Comparison of ENCODE assay signal across 20 cellular contexts in the genomic region with DNA sequence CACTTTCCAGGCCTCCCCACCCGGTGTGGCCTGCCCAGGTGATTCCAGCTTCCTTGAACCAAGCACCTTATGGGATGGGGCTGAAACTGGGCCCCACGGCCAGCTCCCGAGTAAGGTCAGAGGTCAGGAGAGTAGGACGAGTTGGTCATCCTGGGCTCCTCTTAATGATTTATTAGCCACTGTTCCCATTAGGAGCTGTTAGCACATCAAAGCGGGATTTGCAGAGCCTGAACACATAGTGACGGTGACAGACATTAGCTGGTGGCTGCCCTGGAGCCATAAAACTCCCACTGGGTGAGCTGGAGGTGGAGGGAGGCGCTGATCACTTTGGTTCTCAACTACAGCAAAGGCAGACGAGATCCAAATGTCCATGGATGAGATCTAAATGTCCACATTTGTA. TPM values are rescaled to one million over a fixed set of nuclear protein-coding genes. Genes with fewer than 3 reads are reported as not detected.
A peak's percentile ranks its signal among the peaks of the same experiment; 100 is the strongest.
DNase-seq lines count a peak whose midpoint lies in the region; ATAC-seq, FAIRE-seq and TF ChIP-seq lines count a peak whose summit lies in the region.
"Had no signal": no experiment of that assay in that cellular context is flagged by ENCODE, and none has a peak within 500 bp of the region (broad histone marks: within the 10 kb centered on the region; RNA-seq: fewer than 3 reads in every experiment).

No MANE protein-coding gene starts in this region.

- peaks cover 15% of the 10 kb centered on the region for H3K27me3 Mint-ChIP-seq in neural progenitor cell (ENCODE audit: insufficient read depth, low read depth)

- H2BK5ac ChIP-seq in mesenchymal stem cell (ENCODE audit: low read depth, low read length, poor library complexity, severe bottlenecking), result no peak overlapping the region

- H3K9ac ChIP-seq in mesenchymal stem cell (ENCODE audit: low read length) (no peak overlapping the region), neural progenitor cell (no peak overlapping the region)
- H3K9ac ChIP-seq: BLaER1 treated with 17β-estradiol and CSF1 and Interleukin-3, amounts not matched to agents 10 nM and 100 nM had no signal

- no peak overlapping the region for H3K4me3 Mint-ChIP-seq in neural progenitor cell
- H3K4me3 Mint-ChIP-seq: CD8-positive, alpha-beta T cell; H9 had no signal

- H3K79me1 ChIP-seq in mesenchymal stem cell (replicated peaks; ENCODE audit: low read length, poor library complexity, severe bottlenecking), result peaks cover 19% of the 10 kb centered on the region

- no peak overlapping the region for H2BK120ac ChIP-seq in mesenchymal stem cell (ENCODE audit: low read depth, low read length)

- no peaks in the 10 kb centered on the region for H3K79me2 ChIP-seq in neural progenitor cell (ENCODE audit: low read depth)

- no peaks in the 10 kb centered on the region for H3K27me3 ChIP-seq in WERI-Rb-1 (ENCODE audit: insufficient read depth, low read depth, severe bottlenecking)
- H3K27me3 ChIP-seq in mesenchymal stem cell (ENCODE audit: control insufficient read depth in 1 of 2, insufficient read depth in 1 of 2, low read length in 2 of 2), result no peaks in the 10 kb centered on the region
- H3K27me3 ChIP-seq in neural progenitor cell, result no peaks in the 10 kb centered on the region
- H3K27me3 ChIP-seq: BLaER1 treated with 17β-estradiol and CSF1 and Interleukin-3, amounts not matched to agents 10 nM and 100 nM had no signal

- no peak overlapping the region for H2AFZ ChIP-seq in mesenchymal stem cell (ENCODE audit: low read depth, low read length)
- H2AFZ ChIP-seq in neural progenitor cell (replicated peaks), result no peak overlapping the region

- peaks cover 61% of the 10 kb centered on the region for H3K4me1 Mint-ChIP-seq in neural progenitor cell

- no peak for TF ChIP-seq CTCF in WERI-Rb-1 (IDR thresholded peaks at IDR 0.05; ENCODE audit: low read depth, low read length)
- TF ChIP-seq CTCF in neural progenitor cell (IDR thresholded peaks at IDR 0.05), result no peak

- H3K4me1 ChIP-seq in mesenchymal stem cell (ENCODE audit: control insufficient read depth, insufficient read depth, low read depth, low read length) (peaks cover 39% of the 10 kb centered on the region), neural progenitor cell (peaks cover 61% of the 10 kb centered on the region)

- DNase-seq in ELF-1 (ENCODE audit: low read depth, low spot score) (peak; percentile 74), WERI-Rb-1 (no peak), mesenchymal stem cell (no peak), neural progenitor cell (ENCODE audit: low spot score) (no peak), GM19239 (ENCODE audit: insufficient read length, low spot score) (no peak), urothelium cell line (ENCODE audit: low spot score) (no peak)
- no peak for DNase-seq in stimulated activated CD4-positive, alpha-beta T cell treated with anti-CD3 and anti-CD28 coated beads, Interleukin-4, amount 100 ng/mL, for 24 hours
- DNase-seq: 8988T; Calu3; CD8-positive, alpha-beta T cell; DMS 273 treated with DMSO at 0.1 percent for 48 hours; DMS53; DND-41; EL; GOT3; H9 had no signal

- H3K14ac ChIP-seq in mesenchymal stem cell (ENCODE audit: low read length in 2 of 2), result no peak overlapping the region

- no peak overlapping the region for H3K23ac ChIP-seq in mesenchymal stem cell (ENCODE audit: low read length in 2 of 2)

- ATAC-seq in GM18873 (IDR thresholded peaks at IDR 0.05; ENCODE audit: low FRiP score, unreplicated experiment), result no peak
- ATAC-seq: CD8-positive, alpha-beta T cell had no signal

- H2AK5ac ChIP-seq in mesenchymal stem cell (ENCODE audit: low read length, severe bottlenecking), result peak overlapping the region; percentile 65

- no peaks in the 10 kb centered on the region for H4K20me1 ChIP-seq in neural progenitor cell (ENCODE audit: low read depth)
- H4K20me1 ChIP-seq: BLaER1 treated with 17β-estradiol and CSF1 and Interleukin-3, amounts not matched to agents 10 nM and 100 nM had no signal

- H3K18ac ChIP-seq in mesenchymal stem cell (ENCODE audit: low read depth in 1 of 2, low read length in 2 of 2), result no peak overlapping the region

- H2BK12ac ChIP-seq in mesenchymal stem cell (ENCODE audit: low read length in 2 of 2), result peak overlapping the region; percentile 42 to 49

- H3K4me3 ChIP-seq in WERI-Rb-1 (ENCODE audit: low read depth, low read length) (no peak overlapping the region), mesenchymal stem cell (ENCODE audit: insufficient read depth in 1 of 2, low read depth in 1 of 2, low read length in 2 of 2) (no peak overlapping the region), neural progenitor cell (no peak overlapping the region)
- H3K4me3 ChIP-seq: BLaER1 treated with 17β-estradiol and CSF1 and Interleukin-3, amounts not matched to agents 10 nM and 100 nM had no signal

- H3K4ac ChIP-seq in mesenchymal stem cell (ENCODE audit: low read depth in 1 of 2, low read length in 2 of 2), result no peak overlapping the region

- peak overlapping the region; percentile 79 for H3K27ac Mint-ChIP-seq in neural progenitor cell
- H3K27ac Mint-ChIP-seq: CD8-positive, alpha-beta T cell had no signal

- H3K27ac ChIP-seq in WERI-Rb-1 (peak overlapping the region; percentile 95), mesenchymal stem cell (ENCODE audit: low read length, poor library complexity, severe bottlenecking) (no peak overlapping the region), neural progenitor cell (no peak overlapping the region)
- H3K27ac ChIP-seq: BLaER1 treated with 17β-estradiol and CSF1 and Interleukin-3, amounts not matched to agents 10 nM and 100 nM had no signal

- H3K4me2 ChIP-seq in mesenchymal stem cell (ENCODE audit: low read length, poor library complexity, severe bottlenecking), result no peak overlapping the region
- H3K4me2 ChIP-seq in neural progenitor cell, result no peak overlapping the region

- no peak overlapping the region for H4K8ac ChIP-seq in mesenchymal stem cell (ENCODE audit: low read length)

- H3F3A ChIP-seq in neural progenitor cell (ENCODE audit: low read depth), result peaks cover 32% of the 10 kb centered on the region

- H3K9me3 Mint-ChIP-seq in neural progenitor cell, result no peaks in the 10 kb centered on the region
- H3K9me3 Mint-ChIP-seq: CD8-positive, alpha-beta T cell; H9 had no signal

- 53% methylated on average over 8 of the region's 8 CpGs for WGBS in mesenchymal stem cell

- H3K9me3 ChIP-seq in WERI-Rb-1 (ENCODE audit: severe bottlenecking) (no peaks in the 10 kb centered on the region), mesenchymal stem cell (ENCODE audit: control insufficient read depth, low read length) (no peaks in the 10 kb centered on the region), neural progenitor cell (ENCODE audit: low read depth) (no peaks in the 10 kb centered on the region)
- H3K9me3 ChIP-seq: BLaER1 treated with 17β-estradiol and CSF1 and Interleukin-3, amounts not matched to agents 10 nM and 100 nM had no signal

- H2BK15ac ChIP-seq in mesenchymal stem cell (ENCODE audit: low read depth, poor library complexity, severe bottlenecking), result no peak overlapping the region

- no peak overlapping the region for H4K91ac ChIP-seq in mesenchymal stem cell (ENCODE audit: low read length)

- H3K36me3 Mint-ChIP-seq in neural progenitor cell, result no peaks in the 10 kb centered on the region
- H3K36me3 Mint-ChIP-seq: CD8-positive, alpha-beta T cell had no signal

- H3K36me3 ChIP-seq in WERI-Rb-1 (no peaks in the 10 kb centered on the region), mesenchymal stem cell (ENCODE audit: control insufficient read depth in 1 of 2, insufficient read depth in 2 of 2, low read depth in 1 of 2, low read length in 2 of 2) (peaks cover 4% of the 10 kb centered on the region in 2 experiments), neural progenitor cell (no peaks in the 10 kb centered on the region)
- H3K36me3 ChIP-seq: BLaER1 treated with 17β-estradiol and CSF1 and Interleukin-3, amounts not matched to agents 10 nM and 100 nM had no signal

- FAIRE-seq in GM19239 (lab: Jason Lieb, UNC) (no peak), urothelium cell line (lab: Jason Lieb, UNC) (no peak)
- FAIRE-seq: G401.6, GM12891 had no signal

RNA-seq across cellular contexts. Expression of a gene that starts 48.1 kb away (rescaled TPM):
- polyA plus RNA-seq in mesenchymal stem cell (2013, experiment 1 of 2), result 11.4 TPM
- polyA plus RNA-seq in mesenchymal stem cell (2013, experiment 2 of 2), result 11.1 TPM
- 1.3 and 9.5 TPM in 2 replicates for total RNA-seq in neural progenitor cell (ENCODE audit: low replicate concordance)
- total RNA-seq: CD8-positive, alpha-beta T cell had no signal
